Comparison of ENCODE assay signal across 22 cellular contexts in the genomic region with DNA sequence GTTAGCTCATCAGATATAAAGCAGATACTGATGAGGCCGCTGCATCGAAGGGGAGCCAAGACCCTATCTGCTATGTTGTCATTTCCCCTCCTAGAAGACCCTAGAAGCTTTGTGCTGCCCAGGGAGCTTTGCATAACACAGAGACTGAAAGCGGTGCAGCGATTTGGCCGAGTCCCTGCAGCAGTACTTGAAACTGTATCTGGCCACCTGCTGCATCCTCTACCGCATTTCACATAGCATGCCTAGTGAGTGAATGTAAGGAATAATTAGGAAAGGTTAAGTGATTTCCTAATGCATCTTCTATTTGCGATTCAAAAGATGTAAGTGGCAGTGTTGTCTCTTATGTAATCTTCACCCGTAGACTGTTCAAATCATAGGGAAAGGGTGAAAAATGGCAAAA.
"Had no signal": no experiment of that assay in that cellular context is flagged by ENCODE, and none has a peak within 500 bp of the region (broad histone marks: within the 10 kb centered on the region; RNA-seq: fewer than 3 reads in every experiment).

No MANE protein-coding gene starts in this region.

- DNase-seq: activated CD4-positive, alpha-beta memory T cell treated with anti-CD3 and anti-CD28 coated beads for 36 hours; activated CD4-positive, alpha-beta T cell treated with anti-CD3 and anti-CD28 coated beads for 48 hours; activated effector memory CD4-positive, alpha-beta T cell treated with Interleukin-2 at 50 U/mL for 16 hours; activated naive CD4-positive, alpha-beta T cell treated with anti-CD3 and anti-CD28 coated beads for 36 hours; activated naive CD8-positive, alpha-beta T cell treated with anti-CD3 and anti-CD28 coated beads, Interleukin-2, amount 10 ng/mL, durations not matched to agents 7 days and 5 days; activated T-cell treated with anti-CD3 and anti-CD28 coated beads, Interleukin-2, amount 50 U/mL, for 72 hours; amniotic stem cell; esophagus squamous epithelium; gastrocnemius medialis; hippocampal formation; immature natural killer cell; kidney glomerular epithelial cell; left lung; naive thymus-derived CD4-positive, alpha-beta T cell; sigmoid colon; stimulated activated CD4-positive, alpha-beta T cell treated with anti-CD3 and anti-CD28 coated beads, Interleukin-15, amount 100 ng/mL, for 24 hours; testis had no signal

- H3K27me3 ChIP-seq: breast epithelium, esophagus squamous epithelium, gastrocnemius medialis, left lung, sigmoid colon, testis, vagina had no signal

- H3K36me3 ChIP-seq: breast epithelium, esophagus squamous epithelium, gastrocnemius medialis, sigmoid colon, vagina had no signal

- H3K4me2 ChIP-seq: smooth muscle cell had no signal

- H3K4me1 ChIP-seq: breast epithelium, testis had no signal

- H3K9me3 ChIP-seq: breast epithelium, esophagus squamous epithelium, gastrocnemius medialis, left lung, sigmoid colon, testis, vagina had no signal

- H3K4me3 ChIP-seq: breast epithelium, coronary artery, esophagus squamous epithelium, gastrocnemius medialis, left lung, lung, sigmoid colon, smooth muscle cell, testis, vagina had no signal

- H3K27ac ChIP-seq: breast epithelium, coronary artery, esophagus squamous epithelium, gastrocnemius medialis, left lung, sigmoid colon, testis, vagina had no signal
